ENCODE assay signal across 24 cellular contexts in the genomic region with DNA sequence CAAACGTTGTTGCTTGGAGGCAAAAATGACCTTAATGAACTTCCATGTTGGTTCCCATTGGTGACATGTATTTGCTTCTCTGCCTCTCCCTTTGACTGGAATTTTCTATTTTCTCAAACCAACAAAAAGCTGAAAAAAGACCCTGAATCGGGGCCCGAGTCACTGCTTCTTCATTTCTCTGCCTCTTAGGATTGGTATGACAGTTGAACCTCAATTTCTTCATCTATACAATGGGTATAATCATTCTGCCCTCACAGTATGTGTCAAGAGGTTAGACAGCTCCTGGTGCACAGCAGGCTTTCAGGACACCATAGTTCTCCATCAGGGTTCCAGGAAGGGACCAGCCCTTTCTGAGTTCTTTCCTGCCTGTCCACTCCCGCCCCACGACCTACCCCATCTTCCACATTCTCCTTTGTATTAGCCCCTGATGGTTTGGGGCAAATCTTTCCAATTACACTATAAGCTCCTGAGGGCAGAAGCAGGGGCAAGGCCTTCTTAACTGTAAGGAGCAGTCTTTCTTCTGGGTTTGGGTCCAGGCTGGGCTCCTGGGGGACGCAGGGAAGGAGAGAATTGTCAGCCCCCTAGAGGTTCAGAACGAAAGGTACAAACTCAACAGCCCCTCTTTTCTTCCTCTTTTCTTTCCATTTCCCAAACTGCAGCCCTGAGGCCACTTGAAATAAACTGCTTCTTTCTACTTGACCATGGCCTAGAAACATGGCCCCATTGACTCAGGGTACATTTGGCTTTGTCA. TPM values are rescaled to one million over a fixed set of nuclear protein-coding genes. Genes with fewer than 3 reads are reported as not detected.
DNase-seq lines count a peak whose midpoint lies in the region; ATAC-seq and TF ChIP-seq lines count a peak whose summit lies in the region.
"Had no signal": no experiment of that assay in that cellular context is flagged by ENCODE, and none has a peak within 500 bp of the region (broad histone marks: within the 10 kb centered on the region; RNA-seq: fewer than 3 reads in every experiment).

No MANE protein-coding gene starts in this region.

- H3K9ac ChIP-seq in neuronal stem cell (ENCODE audit: low read depth, low read length, poor library complexity): no peak overlapping the region

- H2AK5ac ChIP-seq in neuronal stem cell (ENCODE audit: low read depth, low read length): no peak overlapping the region

- no peak overlapping the region for H3K14ac ChIP-seq in neuronal stem cell (ENCODE audit: low read length)

- intact Hi-C loops in heart left ventricle (cut with DNase I): loop anchor here in 1 of 10 donors (10.0 kb wide), 1 partner anchor 87 kb away; no protein-coding TSS in a partner anchor

- no peak overlapping the region for H3K18ac ChIP-seq in neuronal stem cell (ENCODE audit: low read length)

- H3K4me1 ChIP-seq in cardiac muscle cell (ENCODE audit: low read depth) (peaks cover 34% of the 10 kb centered on the region), heart left ventricle (peaks cover 0 to 21% (median 4%) of the 10 kb centered on the region in 12 donors), neuronal stem cell (ENCODE audit: control insufficient read depth in 2 of 2, insufficient read depth in 1 of 2, low read depth in 1 of 2, low read length in 2 of 2) (peaks cover 17 to 23% of the 10 kb centered on the region in 2 donors)
- H3K4me1 ChIP-seq: Peyer's patch had no signal

- no peaks in the 10 kb centered on the region for H3K9me3 ChIP-seq in cardiac muscle cell (ENCODE audit: low read depth)
- no peaks in the 10 kb centered on the region for H3K9me3 ChIP-seq in heart left ventricle
- H3K9me3 ChIP-seq in neuronal stem cell (replicated peaks in 1 of 2; ENCODE audit: control insufficient read depth in 2 of 2, insufficient read depth in 1 of 2, low read depth in 1 of 2, low read length in 2 of 2): no peaks in the 10 kb centered on the region
- H3K9me3 ChIP-seq: Peyer's patch had no signal

- TF ChIP-seq POLR2A in heart left ventricle (IDR thresholded peaks at IDR 0.05) (no peak), NB4 (IDR thresholded peaks at IDR 0.05; ENCODE audit: extremely low read depth, insufficient read length) (no peak)

- no peak overlapping the region for H2BK12ac ChIP-seq in neuronal stem cell (ENCODE audit: low read length)

- peak overlapping the region; percentile 25 for H2BK15ac ChIP-seq in neuronal stem cell (ENCODE audit: low read length)

- ATAC-seq in heart left ventricle: no peak
- ATAC-seq: SK-N-SH treated with all-trans-retinoic acid at 6 μM for 48 hours had no signal

- H3K27ac ChIP-seq in cardiac muscle cell (peak overlapping the region; percentile 11), heart left ventricle (peak overlapping the region in 1 of 12 donors; percentile 8), neuronal stem cell (replicated peaks; ENCODE audit: low read length) (no peak overlapping the region)
- H3K27ac ChIP-seq: C4-2B, Peyer's patch had no signal

- H4K91ac ChIP-seq in neuronal stem cell (ENCODE audit: low read depth, low read length, poor library complexity): no peak overlapping the region

- H3K23ac ChIP-seq in neuronal stem cell (ENCODE audit: low read depth, low read length, poor library complexity): no peak overlapping the region

- H3K4ac ChIP-seq in neuronal stem cell (ENCODE audit: low read length): no peak overlapping the region

- WGBS in heart left ventricle, 4 donors: 85 to 90% (median 88%) methylated on average over 7 of the region's 7 CpGs
- WGBS in neuronal stem cell (ENCODE audit: extremely low coverage in 2 of 2, insufficient read length in 2 of 2, insufficient replicate concordance in 1 of 2), 2 donors: no CpG with 5 or more reads among the region's 7 CpGs

- no peak overlapping the region for H2BK120ac ChIP-seq in neuronal stem cell (ENCODE audit: low read depth, low read length)

- no peak for TF ChIP-seq CTCF in cardiac muscle cell (IDR thresholded peaks at IDR 0.05; ENCODE audit: low read depth, low read length)
- TF ChIP-seq CTCF in heart left ventricle (IDR thresholded peaks at IDR 0.05): no peak
- TF ChIP-seq CTCF in NB4 (IDR thresholded peaks at IDR 0.05; ENCODE audit: low read depth, low read length): peak; percentile 16

- H2AFZ ChIP-seq in neuronal stem cell (ENCODE audit: low read length): no peak overlapping the region

- no peaks in the 10 kb centered on the region for H3K79me1 ChIP-seq in neuronal stem cell (ENCODE audit: low read depth, low read length)

- no peaks in the 10 kb centered on the region for H3K27me3 ChIP-seq in cardiac muscle cell
- peaks cover 0 to 11% (median 0%) of the 10 kb centered on the region in 9 donors for H3K27me3 ChIP-seq in heart left ventricle
- H3K27me3 ChIP-seq in neuronal stem cell (ENCODE audit: control insufficient read depth in 3 of 3, insufficient read depth in 3 of 3, low read depth in 1 of 3, low read length in 3 of 3): no peaks in the 10 kb centered on the region
- H3K27me3 ChIP-seq: Peyer's patch had no signal

- H3K4me2 ChIP-seq in neuronal stem cell (ENCODE audit: insufficient read depth, low read length, poor library complexity, severe bottlenecking): no peak overlapping the region

- DNase-seq in cardiac muscle cell (ENCODE audit: low read depth in 1 of 2, low spot score in 1 of 2) (no peak), heart left ventricle (no peak), NB4 (ENCODE audit: low read depth) (no peak), epidermal melanocyte (ENCODE audit: insufficient read length, low spot score) (peak; percentile 7), neuronal stem cell (ENCODE audit: low spot score) (no peak), foreskin melanocyte (no peak), DMS 273 treated with DMSO at 0.1 percent for 48 hours (lab: John Stamatoyannopoulos, UW) (no peak), NK-92 (lab: John Stamatoyannopoulos, UW; ENCODE audit: unreplicated experiment) (no peak)
- DNase-seq: 8988T, DMS53, GF-D8, HFFc6, KG1, NCI-H1092 treated with DMSO at 0.1 percent for 48 hours, NCI-H1436 treated with DMSO at 0.1 percent for 48 hours, NCI-H1930, NCI-H2227 treated with DMSO at 0.1 percent for 48 hours, NCI-H510A, NCI-H748 treated with DMSO at 0.1 percent for 48 hours, Peyer's patch had no signal

- no peak overlapping the region for H2BK5ac ChIP-seq in neuronal stem cell (ENCODE audit: low read length)

- H3K36me3 ChIP-seq in cardiac muscle cell: no peaks in the 10 kb centered on the region
- no peaks in the 10 kb centered on the region for H3K36me3 ChIP-seq in heart left ventricle
- no peaks in the 10 kb centered on the region for H3K36me3 ChIP-seq in neuronal stem cell (replicated peaks in 1 of 2; ENCODE audit: control insufficient read depth in 2 of 2, insufficient read depth in 2 of 2, low read length in 2 of 2)
- H3K36me3 ChIP-seq: Peyer's patch had no signal

- H4K8ac ChIP-seq in neuronal stem cell (ENCODE audit: low read depth, low read length): no peak overlapping the region

- H3K4me3 ChIP-seq in cardiac muscle cell: no peak overlapping the region
- no peak overlapping the region for H3K4me3 ChIP-seq in heart left ventricle
- no peak overlapping the region for H3K4me3 ChIP-seq in NB4 (ENCODE audit: low read depth, low read length)
- H3K4me3 ChIP-seq in neuronal stem cell (ENCODE audit: low read length in 2 of 2): no peak overlapping the region
- H3K4me3 ChIP-seq: Peyer's patch had no signal

RNA-seq across cellular contexts. Expression of a gene that starts 6.3 kb away (rescaled TPM):
- 169 and 228 TPM in 2 replicates for total RNA-seq in cardiac muscle cell
- 157 and 185 TPM in 2 replicates for polyA plus RNA-seq in cardiac muscle cell
- 100 to 1,000 TPM in 1 of 9 donors, 10 to 100 TPM in 8; 22.7 to 124 (median 53.0) TPM for total RNA-seq in heart left ventricle
- 10 to 100 TPM; 62.4 to 84.2 TPM for polyA plus RNA-seq in heart left ventricle
- 93.5 TPM for polyA plus RNA-seq in neuronal stem cell (2013, experiment 1 of 2)
- 92.5 TPM for polyA plus RNA-seq in neuronal stem cell (2013, experiment 2 of 2)
- total RNA-seq: HFFc6; OCI-LY7; T-helper 1 cell treated with Interleukin-12 subunit alpha and Interleukin-12 subunit beta and Interleukin-4 antibody, amounts not matched to agents 30 ng/mL and 1 ng/mL, for 36 hours had no signal
